ENCODE assay signal across 8 cellular contexts in the genomic region with DNA sequence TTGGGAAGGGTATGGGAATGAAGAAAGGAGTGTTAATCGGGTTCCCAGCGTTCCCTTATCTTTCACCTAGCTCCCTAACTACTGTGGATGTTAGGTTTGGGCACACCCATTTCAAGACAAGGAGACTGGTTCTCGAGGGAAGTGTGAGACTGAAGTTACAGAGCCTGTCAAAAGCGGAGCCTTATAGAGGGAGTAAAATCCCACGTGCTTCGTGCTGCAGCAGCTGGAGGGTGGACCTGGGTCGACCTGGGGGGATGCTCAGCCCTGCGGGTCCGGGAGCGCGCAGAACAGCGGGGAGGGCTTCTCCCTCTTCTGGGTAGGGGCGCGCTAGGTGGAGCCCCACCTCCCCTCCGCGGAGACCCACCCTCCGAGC. TPM values are rescaled to one million over a fixed set of nuclear protein-coding genes. Genes with fewer than 3 reads are reported as not detected.
DNase-seq lines count a peak whose midpoint lies in the region; ATAC-seq and TF ChIP-seq lines count a peak whose summit lies in the region.

No MANE protein-coding gene starts in this region.

- peaks cover 33% of the 10 kb centered on the region for H3K36me3 ChIP-seq in BLaER1

- peak overlapping the region; percentile 51; the same call in 1 of the 2 replicates for H3K9ac ChIP-seq in BLaER1

- peaks cover 35% of the 10 kb centered on the region for H3K4me1 ChIP-seq in BLaER1

- H4K20me1 ChIP-seq in BLaER1 = peaks cover 25% of the 10 kb centered on the region

- no peaks in the 10 kb centered on the region for H3K27me3 ChIP-seq in BLaER1

- TF ChIP-seq CTCF in foreskin fibroblast (IDR thresholded peaks at IDR 0.05; ENCODE audit: low read depth, low read length) (no peak), GM10248 (IDR thresholded peaks at IDR 0.05; ENCODE audit: control extremely low read depth, extremely low read depth, low read depth, missing control alignments) (no peak)

- CTCF ChIA-PET in T-cell (lab: Charles Lee) = no interaction called here
- CTCF ChIA-PET in GM10248 (lab: Yijun Ruan, JAX) = interaction anchor here (1.0 to 2.1 kb wide), 3 partner anchors 9 to 45 kb away, joined by 3 to 4 read pairs (median 3); no protein-coding TSS in a partner anchor

- H3K9me3 Mint-ChIP-seq in T-cell = no peaks in the 10 kb centered on the region

- H3K27ac ChIP-seq in BLaER1 = no peak overlapping the region

- peak overlapping the region; percentile 77 to 83 (median 82) for H3K4me3 Mint-ChIP-seq in T-cell

- peaks cover 30 to 41% (median 37%) of the 10 kb centered on the region in 3 donors for H3K4me1 Mint-ChIP-seq in T-cell

- H3K4me3 ChIP-seq in BLaER1 = peak overlapping the region; percentile 87
- H3K4me3 ChIP-seq in foreskin fibroblast (ENCODE audit: low read depth in 1 of 2, low read length in 2 of 2) = peak overlapping the region; percentile 58 to 87

- ATAC-seq in GM19351 (IDR thresholded peaks at IDR 0.05; ENCODE audit: unreplicated experiment) (peak; percentile 37), HG03460 (IDR thresholded peaks at IDR 0.05; ENCODE audit: unreplicated experiment) (peak; percentile 30), T-cell (replicated peaks in 1 of 4) (peak; percentile 51 to 64 (median 59))

- no peaks in the 10 kb centered on the region for H3K9me3 ChIP-seq in BLaER1

- POLR2A ChIA-PET in T-cell (lab: Charles Lee) (no interaction called here), GM10248 (lab: Yijun Ruan, JAX) (interaction anchor here (0.6 kb wide), 1 partner anchor 1403 kb away, joined by 3 read pairs; no protein-coding TSS in a partner anchor)

- peak overlapping the region; percentile 92 for H3K4me2 ChIP-seq in BLaER1

- peaks cover 25% of the 10 kb centered on the region for H3K36me3 Mint-ChIP-seq in T-cell

- H3K27ac Mint-ChIP-seq in T-cell = no peak overlapping the region

- peaks cover 12 to 15% of the 10 kb centered on the region in 2 donors for H3K27me3 Mint-ChIP-seq in T-cell

- DNase-seq in T-cell = peak in 2 of 34 experiments; percentile 0 to 5
- DNase-seq in foreskin fibroblast = no peak
- peak; percentile 21 for DNase-seq in renal cortical epithelial cell (ENCODE audit: low read depth)
- DNase-seq in stimulated activated naive CD4-positive, alpha-beta T cell treated with Interleukin-2 at 50 U/mL for 16 hours (lab: John Stamatoyannopoulos, UW) = no peak
- no peak for DNase-seq in GM10248 (ENCODE audit: extremely low spot score)

RNA-seq across cellular contexts. Expression of a gene that starts 0.3 kb away (rescaled TPM):
- total RNA-seq in T-cell (10 to 100 TPM; 20.3 to 27.5 (median 23.8) TPM), renal cortical epithelial cell (53.5 and 152 TPM in 2 replicates)

RNA-seq across cellular contexts. Expression of a gene that starts 28.1 kb away (rescaled TPM):
- not detected for total RNA-seq in T-cell
- total RNA-seq in renal cortical epithelial cell = not detected in 2 replicates
